In genomic region chr2:156254637-156255067, GRCh38 we compare ENCODE assay signal across 8 cellular contexts.
DNase-seq lines count a peak whose midpoint lies in the region; ATAC-seq and TF ChIP-seq lines count a peak whose summit lies in the region.
"Not testable (repeated sequence)": the region's sequence is repeated elsewhere in the genome, so short reads cannot be mapped to it uniquely, and the experiment has no call there.

No MANE protein-coding gene starts in this region.

- H3K4me3 Mint-ChIP-seq in CD4-positive, alpha-beta T cell = peak overlapping the region; percentile 90
- H3K4me3 Mint-ChIP-seq in activated CD8-positive, alpha-beta memory T cell treated with anti-CD3 and anti-CD28 coated beads, Interleukin-2, amount 10 ng/mL, durations not matched to agents 7 days and 5 days = peak overlapping the region; percentile 61
- H3K4me3 Mint-ChIP-seq in mesothelial cell of epicardium = peak overlapping the region; percentile 95
- peak overlapping the region; percentile 54 for H3K4me3 Mint-ChIP-seq in stimulated activated effector memory CD8-positive, alpha-beta T cell treated with anti-CD3 and anti-CD28 coated beads, Interleukin-12 subunit alpha, Interleukin-12 subunit beta, amount 100 ng/mL, for 72 hours

- H3K36me3 Mint-ChIP-seq in CD4-positive, alpha-beta T cell (ENCODE audit: low read depth); activated CD8-positive, alpha-beta memory T cell treated with anti-CD3 and anti-CD28 coated beads, Interleukin-2, amount 10 ng/mL, durations not matched to agents 7 days and 5 days; mesothelial cell of epicardium; stimulated activated effector memory CD8-positive, alpha-beta T cell treated with anti-CD3 and anti-CD28 coated beads, Interleukin-12 subunit alpha, Interleukin-12 subunit beta, amount 100 ng/mL, for 72 hours: not testable (repeated sequence)

- intact Hi-C loops in CD4-positive, alpha-beta T cell (cut with DNase I, micrococcal nuclease); breast epithelium (cut with DNase I; ENCODE audit: low total_unique reads); heart left ventricle (cut with DNase I): not testable (repeated sequence)

- not testable (repeated sequence) for H3K4me1 Mint-ChIP-seq in CD4-positive, alpha-beta T cell (ENCODE audit: low read depth); activated CD8-positive, alpha-beta memory T cell treated with anti-CD3 and anti-CD28 coated beads, Interleukin-2, amount 10 ng/mL, durations not matched to agents 7 days and 5 days; mesothelial cell of epicardium; stimulated activated effector memory CD8-positive, alpha-beta T cell treated with anti-CD3 and anti-CD28 coated beads, Interleukin-12 subunit alpha, Interleukin-12 subunit beta, amount 100 ng/mL, for 72 hours

- POLR2A ChIA-PET in CD4-positive, alpha-beta T cell (lab: Charles Lee) = not testable (repeated sequence)

- not testable (repeated sequence) for H3K27me3 ChIP-seq in CD4-positive, alpha-beta T cell (ENCODE audit: control insufficient read depth, insufficient read depth, low read length); NT2/D1 (ENCODE audit: insufficient read depth, insufficient read length); breast epithelium; heart left ventricle

- H3K36me3 ChIP-seq in NT2/D1 (ENCODE audit: insufficient read depth, insufficient read length, low read length); breast epithelium; heart left ventricle: not testable (repeated sequence)

- H3K27ac Mint-ChIP-seq in CD4-positive, alpha-beta T cell = peak overlapping the region; percentile 58
- not testable (repeated sequence) for H3K27ac Mint-ChIP-seq in activated CD8-positive, alpha-beta memory T cell treated with anti-CD3 and anti-CD28 coated beads, Interleukin-2, amount 10 ng/mL, durations not matched to agents 7 days and 5 days; stimulated activated effector memory CD8-positive, alpha-beta T cell treated with anti-CD3 and anti-CD28 coated beads, Interleukin-12 subunit alpha, Interleukin-12 subunit beta, amount 100 ng/mL, for 72 hours
- peak overlapping the region; percentile 95 for H3K27ac Mint-ChIP-seq in mesothelial cell of epicardium

- not testable (repeated sequence) for TF ChIP-seq POLR2A in breast epithelium (IDR thresholded peaks at IDR 0.05); heart left ventricle (IDR thresholded peaks at IDR 0.05)

- ATAC-seq in CD4-positive, alpha-beta T cell (ENCODE audit: poor library complexity); activated CD8-positive, alpha-beta memory T cell treated with anti-CD3 and anti-CD28 coated beads, Interleukin-2, amount 10 ng/mL, durations not matched to agents 7 days and 5 days; heart left ventricle; stimulated activated effector memory CD8-positive, alpha-beta T cell treated with anti-CD3 and anti-CD28 coated beads, Interleukin-12 subunit alpha, Interleukin-12 subunit beta, amount 100 ng/mL, for 72 hours: not testable (repeated sequence)

- not testable (repeated sequence) for H3K9me3 ChIP-seq in CD4-positive, alpha-beta T cell (ENCODE audit: control insufficient read depth, low read length); breast epithelium; heart left ventricle
- H3K9me3 ChIP-seq in NT2/D1 (ENCODE audit: insufficient read depth, low read length) = peaks cover 14% of the 10 kb centered on the region

- H3K4me1 ChIP-seq in NT2/D1 (ENCODE audit: insufficient read depth, insufficient read length); breast epithelium; heart left ventricle: not testable (repeated sequence)

- H3K4me3 ChIP-seq in NT2/D1 (ENCODE audit: insufficient read length, low read depth) = peak overlapping the region; percentile 56
- H3K4me3 ChIP-seq in breast epithelium = peak overlapping the region; percentile 15 to 54 (median 22)
- peak overlapping the region in 7 of 12 donors; percentile 19 to 38 (median 35) for H3K4me3 ChIP-seq in heart left ventricle

- H3K27ac ChIP-seq in CD4-positive, alpha-beta T cell (ENCODE audit: low read depth, low read length); heart left ventricle: not testable (repeated sequence)
- H3K27ac ChIP-seq in breast epithelium = peak overlapping the region in 1 of 2 donors; percentile 3

- peak overlapping the region; percentile 76 for H3K9ac ChIP-seq in NT2/D1 (ENCODE audit: insufficient read length, low read depth)

- TF ChIP-seq CTCF in CD4-positive, alpha-beta T cell (IDR thresholded peaks at IDR 0.05); breast epithelium (IDR thresholded peaks at IDR 0.05); heart left ventricle (IDR thresholded peaks at IDR 0.05); mesothelial cell of epicardium (IDR thresholded peaks at IDR 0.05; ENCODE audit: unreplicated experiment): not testable (repeated sequence)

- DNase-seq in CD4-positive, alpha-beta T cell = peak in 1 of 10 experiments; percentile 3
- peak; percentile 60 for DNase-seq in NCI-H1105 (lab: John Stamatoyannopoulos, UW)
- DNase-seq in NT2/D1 (ENCODE audit: low read depth, low spot score) = peak; percentile 6
- not testable (repeated sequence) for DNase-seq in activated CD8-positive, alpha-beta memory T cell treated with anti-CD3 and anti-CD28 coated beads, Interleukin-2, amount 10 ng/mL, durations not matched to agents 7 days and 5 days; breast epithelium (ENCODE audit: low spot score in 2 of 2); mesothelial cell of epicardium (ENCODE audit: low spot score in 2 of 2, unreplicated experiment in 2 of 2); stimulated activated effector memory CD8-positive, alpha-beta T cell treated with anti-CD3 and anti-CD28 coated beads, Interleukin-12 subunit alpha, Interleukin-12 subunit beta, amount 100 ng/mL, for 72 hours (ENCODE audit: low spot score in 2 of 2)
- peak in 1 of 5 donors; percentile 14 for DNase-seq in heart left ventricle

- H3K9me3 Mint-ChIP-seq in CD4-positive, alpha-beta T cell; activated CD8-positive, alpha-beta memory T cell treated with anti-CD3 and anti-CD28 coated beads, Interleukin-2, amount 10 ng/mL, durations not matched to agents 7 days and 5 days (ENCODE audit: low read depth); stimulated activated effector memory CD8-positive, alpha-beta T cell treated with anti-CD3 and anti-CD28 coated beads, Interleukin-12 subunit alpha, Interleukin-12 subunit beta, amount 100 ng/mL, for 72 hours: not testable (repeated sequence)
- H3K9me3 Mint-ChIP-seq in mesothelial cell of epicardium = peaks cover 15% of the 10 kb centered on the region

- peaks cover 14% of the 10 kb centered on the region for H3K27me3 Mint-ChIP-seq in CD4-positive, alpha-beta T cell
- not testable (repeated sequence) for H3K27me3 Mint-ChIP-seq in activated CD8-positive, alpha-beta memory T cell treated with anti-CD3 and anti-CD28 coated beads, Interleukin-2, amount 10 ng/mL, durations not matched to agents 7 days and 5 days; mesothelial cell of epicardium (ENCODE audit: low read depth)

- CTCF ChIA-PET in CD4-positive, alpha-beta T cell (lab: Charles Lee); activated CD8-positive, alpha-beta memory T cell treated with anti-CD3 and anti-CD28 coated beads, Interleukin-2, amount 10 ng/mL, durations not matched to agents 7 days and 5 days (lab: Charles Lee): not testable (repeated sequence)

- 51 to 74% (median 62%) methylated on average over 22 to 27 of the region's 27 CpGs for WGBS in heart left ventricle, 4 donors
